In genomic region chr5:68243251-68243650, GRCh38 we compare ENCODE assay signal across 14 cellular contexts. TPM values are rescaled to one million over a fixed set of nuclear protein-coding genes. Genes with fewer than 3 reads are reported as not detected.
DNase-seq lines count a peak whose midpoint lies in the region; ATAC-seq and TF ChIP-seq lines count a peak whose summit lies in the region.
"Had no signal": no experiment of that assay in that cellular context is flagged by ENCODE, and none has a peak within 500 bp of the region (broad histone marks: within the 10 kb centered on the region; RNA-seq: fewer than 3 reads in every experiment).

No MANE protein-coding gene starts in this region.

- peaks cover 8 to 89% (median 60%) of the 10 kb centered on the region in 4 donors for H3K4me1 ChIP-seq in stomach

- intact Hi-C loops in stomach (cut with DNase I; ENCODE audit: low total_unique reads), result no loop called here

- no peak for TF ChIP-seq EP300 in stomach (IDR thresholded peaks at IDR 0.05)

- H3K9me3 Mint-ChIP-seq in activated naive CD4-positive, alpha-beta T cell treated with anti-CD3 and anti-CD28 coated beads, Interleukin-2, amount 10 ng/mL, durations not matched to agents 7 days and 5 days, result no peaks in the 10 kb centered on the region
- H3K9me3 Mint-ChIP-seq in T-cell, result no peaks in the 10 kb centered on the region
- H3K9me3 Mint-ChIP-seq in immature natural killer cell, result no peaks in the 10 kb centered on the region
- H3K9me3 Mint-ChIP-seq: dendritic cell treated with granulocyte-macrophage colony-stimulating factor and Interleukin-4, amounts not matched to agents 40 ng/mL and 50 ng/mL, for 4 days had no signal

- 76 to 91% (median 87%) methylated on average over 2 of the region's 2 CpGs for WGBS in stomach, 5 donors

- no peaks in the 10 kb centered on the region for H3K27me3 Mint-ChIP-seq in activated naive CD4-positive, alpha-beta T cell treated with anti-CD3 and anti-CD28 coated beads, Interleukin-2, amount 10 ng/mL, durations not matched to agents 7 days and 5 days
- H3K27me3 Mint-ChIP-seq in T-cell (no peaks in the 10 kb centered on the region), immature natural killer cell (ENCODE audit: low read depth in 3 of 3) (peaks cover 0 to 10% (median 4%) of the 10 kb centered on the region in 3 donors)
- H3K27me3 Mint-ChIP-seq: dendritic cell treated with granulocyte-macrophage colony-stimulating factor and Interleukin-4, amounts not matched to agents 40 ng/mL and 50 ng/mL, for 4 days had no signal

- no peak overlapping the region for H3K4me3 ChIP-seq in stomach
- no peak overlapping the region for H3K4me3 ChIP-seq in foreskin fibroblast (ENCODE audit: low read depth in 1 of 2, low read length in 2 of 2)
- H3K4me3 ChIP-seq: right lobe of liver, upper lobe of right lung had no signal

- DNase-seq in activated naive CD4-positive, alpha-beta T cell treated with anti-CD3 and anti-CD28 coated beads, Interleukin-2, amount 10 ng/mL, durations not matched to agents 7 days and 5 days, result no peak
- DNase-seq in activated naive CD4-positive, alpha-beta T cell (lab: John Stamatoyannopoulos, UW), result no peak
- DNase-seq in T-cell, result no peak
- DNase-seq in immature natural killer cell, result no peak
- no peak for DNase-seq in stomach
- DNase-seq in foreskin fibroblast, result no peak
- DNase-seq: activated gamma-delta T cell, NCI-H2171, OCI-M1, right lobe of liver, upper lobe of right lung had no signal

- no peak for TF ChIP-seq POLR2A in stomach (IDR thresholded peaks at IDR 0.05)

- TF ChIP-seq CTCF in stomach (IDR thresholded peaks at IDR 0.05) (no peak), foreskin fibroblast (IDR thresholded peaks at IDR 0.05; ENCODE audit: low read depth, low read length) (no peak)

- POLR2A ChIA-PET in T-cell (lab: Charles Lee), result interaction anchor here (0.6 to 1.1 kb wide), 3 partner anchors 12 to 1418 kb away, joined by 3 to 7 read pairs (median 4); no protein-coding TSS in a partner anchor

- peaks cover 22% of the 10 kb centered on the region for H3K36me3 Mint-ChIP-seq in activated naive CD4-positive, alpha-beta T cell treated with anti-CD3 and anti-CD28 coated beads, Interleukin-2, amount 10 ng/mL, durations not matched to agents 7 days and 5 days
- H3K36me3 Mint-ChIP-seq in T-cell (peaks cover 18% of the 10 kb centered on the region), immature natural killer cell (peaks cover 0 to 4% (median 0%) of the 10 kb centered on the region in 3 donors)

- H3K27ac ChIP-seq in stomach, result peak overlapping the region in 3 of 5 donors; percentile 17 to 46 (median 21)
- H3K27ac ChIP-seq: upper lobe of right lung had no signal

- ATAC-seq in T-cell (replicated peaks in 1 of 4) (no peak), GM21528 (IDR thresholded peaks at IDR 0.05; ENCODE audit: low FRiP score, unreplicated experiment) (no peak), GM19035 (IDR thresholded peaks at IDR 0.05; ENCODE audit: unreplicated experiment) (no peak)
- ATAC-seq: right lobe of liver, upper lobe of right lung had no signal

- no peaks in the 10 kb centered on the region for H3K9me3 ChIP-seq in stomach
- H3K9me3 ChIP-seq: right lobe of liver, upper lobe of right lung had no signal

- H3K4me3 Mint-ChIP-seq in activated naive CD4-positive, alpha-beta T cell treated with anti-CD3 and anti-CD28 coated beads, Interleukin-2, amount 10 ng/mL, durations not matched to agents 7 days and 5 days, result no peak overlapping the region
- H3K4me3 Mint-ChIP-seq in T-cell (peak overlapping the region; percentile 10 to 57 (median 50)), immature natural killer cell (peak overlapping the region; percentile 49 to 71 (median 62))
- H3K4me3 Mint-ChIP-seq: dendritic cell treated with granulocyte-macrophage colony-stimulating factor and Interleukin-4, amounts not matched to agents 40 ng/mL and 50 ng/mL, for 4 days had no signal

- CTCF ChIA-PET in activated naive CD4-positive, alpha-beta T cell treated with anti-CD3 and anti-CD28 coated beads, Interleukin-2, amount 10 ng/mL, durations not matched to agents 7 days and 5 days (lab: Charles Lee), result interaction anchor here (0.8 to 1.3 kb wide), 2 partner anchors 9 to 997 kb away, joined by 3 read pairs; no protein-coding TSS in a partner anchor
- CTCF ChIA-PET in T-cell (lab: Charles Lee), result interaction anchor here (0.8 to 2.4 kb wide), 9 partner anchors 9 to 997 kb away, joined by 3 to 9 read pairs (median 4); no protein-coding TSS in a partner anchor

- H3K36me3 ChIP-seq in stomach, result no peaks in the 10 kb centered on the region
- H3K36me3 ChIP-seq: upper lobe of right lung had no signal

- H3K4me1 Mint-ChIP-seq in activated naive CD4-positive, alpha-beta T cell treated with anti-CD3 and anti-CD28 coated beads, Interleukin-2, amount 10 ng/mL, durations not matched to agents 7 days and 5 days, result peaks cover 64% of the 10 kb centered on the region
- peaks cover 73 to 83% (median 81%) of the 10 kb centered on the region in 3 donors for H3K4me1 Mint-ChIP-seq in T-cell
- peaks cover 82 to 93% of the 10 kb centered on the region in 2 donors for H3K4me1 Mint-ChIP-seq in immature natural killer cell

- H3K27ac Mint-ChIP-seq in activated naive CD4-positive, alpha-beta T cell treated with anti-CD3 and anti-CD28 coated beads, Interleukin-2, amount 10 ng/mL, durations not matched to agents 7 days and 5 days, result peak overlapping the region; percentile 42
- H3K27ac Mint-ChIP-seq in T-cell (peak overlapping the region; percentile 79 to 89), immature natural killer cell (peak overlapping the region; percentile 90 to 98 (median 94))
- H3K27ac Mint-ChIP-seq: dendritic cell treated with granulocyte-macrophage colony-stimulating factor and Interleukin-4, amounts not matched to agents 40 ng/mL and 50 ng/mL, for 4 days had no signal

- H3K27me3 ChIP-seq in stomach, result no peaks in the 10 kb centered on the region
- H3K27me3 ChIP-seq: right lobe of liver, upper lobe of right lung had no signal

RNA-seq across cellular contexts. Expression of gene PIK3R1, which starts 27.7 kb away (rescaled TPM):
- total RNA-seq in T-cell (100 to 1,000 TPM in 3 of 5 donors, 10 to 100 TPM in 2; 83.7 to 370 (median 105) TPM), stomach (100 to 1,000 TPM in 3 of 5 donors, 10 to 100 TPM in 2; 45.2 to 280 (median 115) TPM)
- polyA plus RNA-seq in immature natural killer cell (10 to 100 TPM; 62.7 to 80.0 (median 66.8) TPM), stomach (10 to 100 TPM in 2 of 3 donors, 1 to 10 TPM in 1; 9.2 to 10.5 (median 10.1) TPM)

Comparison
In these comparisons a context has a peak if more than half of its experiments do, and no peak if none do; other contexts are left out.
1. H3K27ac Mint-ChIP-seq: peak in every context shown above with its lines; median percentile 94 in immature natural killer cell; 84 in T-cell; 42 in activated naive CD4-positive, alpha-beta T cell treated with anti-CD3 and anti-CD28 coated beads, Interleukin-2, amount 10 ng/mL, durations not matched to agents 7 days and 5 days.